20 cellular contexts compared by ENCODE assay signal in the genomic region with DNA sequence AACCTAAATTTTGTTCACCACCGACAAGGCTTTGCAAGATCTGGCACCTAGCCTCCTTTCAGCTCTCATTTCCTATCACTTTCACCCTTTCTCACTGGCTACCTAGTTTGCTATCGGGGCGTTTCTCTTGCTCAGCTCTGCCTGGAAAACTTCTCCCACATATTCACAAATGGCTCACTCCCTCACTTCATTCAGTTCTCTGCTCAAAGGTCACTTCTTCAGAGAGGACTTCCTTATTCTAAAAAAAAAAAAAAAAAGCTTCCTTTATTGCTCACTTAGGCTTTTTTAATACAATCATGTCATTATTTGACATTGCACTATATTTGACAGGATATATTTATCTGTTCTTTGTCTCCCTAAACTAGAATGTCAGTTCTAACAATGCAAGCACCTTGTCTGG. TPM values are rescaled to one million over a fixed set of nuclear protein-coding genes. Genes with fewer than 3 reads are reported as not detected.
DNase-seq lines count a peak whose midpoint lies in the region; ATAC-seq and TF ChIP-seq lines count a peak whose summit lies in the region.
"Had no signal": no experiment of that assay in that cellular context is flagged by ENCODE, and none has a peak within 500 bp of the region (broad histone marks: within the 10 kb centered on the region; RNA-seq: fewer than 3 reads in every experiment).

No MANE protein-coding gene starts in this region.

- H3K27ac ChIP-seq in PC-9: no peak overlapping the region
- H3K27ac ChIP-seq in colonic mucosa: peak overlapping the region; percentile 61
- H3K27ac ChIP-seq in substantia nigra (ENCODE audit: low read depth, low read length, poor library complexity, severe bottlenecking): no peak overlapping the region
- H3K27ac ChIP-seq in CD8-positive, alpha-beta memory T cell (ENCODE audit: low read depth, low read length): no peak overlapping the region
- H3K27ac ChIP-seq: ascending aorta, esophagus squamous epithelium, thoracic aorta had no signal

- peak overlapping the region; percentile 13 for H3K27ac Mint-ChIP-seq in activated CD8-positive, alpha-beta memory T cell treated with anti-CD3 and anti-CD28 coated beads, Interleukin-2, amount 10 ng/mL, durations not matched to agents 7 days and 5 days
- H3K27ac Mint-ChIP-seq in type B pancreatic cell: no peak overlapping the region
- peak overlapping the region in 2 of 7 donors; percentile 4 to 31 for H3K27ac Mint-ChIP-seq in CD14-positive monocyte
- H3K27ac Mint-ChIP-seq in CD8-positive, alpha-beta memory T cell: peak overlapping the region in 1 of 8 donors; percentile 52
- H3K27ac Mint-ChIP-seq: mesothelial cell of epicardium had no signal

- TF ChIP-seq CTCF in PC-9 (conservative IDR thresholded peaks at IDR 0.05) (no peak), colonic mucosa (IDR thresholded peaks at IDR 0.05) (no peak), type B pancreatic cell (conservative IDR thresholded peaks at IDR 0.05) (no peak), CD14-positive monocyte (IDR thresholded peaks at IDR 0.05) (no peak)

- peak overlapping the region; percentile 27 for H3K4me3 Mint-ChIP-seq in activated CD8-positive, alpha-beta memory T cell treated with anti-CD3 and anti-CD28 coated beads, Interleukin-2, amount 10 ng/mL, durations not matched to agents 7 days and 5 days
- H3K4me3 Mint-ChIP-seq in type B pancreatic cell (peak overlapping the region; percentile 40), CD14-positive monocyte (peak overlapping the region in 1 of 2 donors; percentile 51)
- H3K4me3 Mint-ChIP-seq in CD8-positive, alpha-beta memory T cell: peak overlapping the region in 2 of 7 donors; percentile 10 to 53
- H3K4me3 Mint-ChIP-seq: mesothelial cell of epicardium had no signal

- no peaks in the 10 kb centered on the region for H3K9me3 ChIP-seq in PC-9 (ENCODE audit: insufficient read depth, low read depth)
- no peaks in the 10 kb centered on the region for H3K9me3 ChIP-seq in colonic mucosa
- H3K9me3 ChIP-seq in CD8-positive, alpha-beta memory T cell (ENCODE audit: low read length): no peaks in the 10 kb centered on the region
- H3K9me3 ChIP-seq: ascending aorta, esophagus squamous epithelium, thoracic aorta had no signal

- H3K4me3 ChIP-seq in PC-9 (no peak overlapping the region), colonic mucosa (no peak overlapping the region)
- H3K4me3 ChIP-seq in CD8-positive, alpha-beta memory T cell (ENCODE audit: low read length): no peak overlapping the region
- H3K4me3 ChIP-seq: ascending aorta, esophagus squamous epithelium, thoracic aorta had no signal

- peaks cover 23% of the 10 kb centered on the region for H3K79me2 ChIP-seq in PC-9 (ENCODE audit: low read depth)

- H3K4me1 Mint-ChIP-seq in activated CD8-positive, alpha-beta memory T cell treated with anti-CD3 and anti-CD28 coated beads, Interleukin-2, amount 10 ng/mL, durations not matched to agents 7 days and 5 days: peaks cover 32% of the 10 kb centered on the region
- H3K4me1 Mint-ChIP-seq in type B pancreatic cell (ENCODE audit: unreplicated experiment) (peaks cover 5% of the 10 kb centered on the region), CD14-positive monocyte (peaks cover 28% of the 10 kb centered on the region)
- H3K4me1 Mint-ChIP-seq in CD8-positive, alpha-beta memory T cell: peaks cover 26 to 45% (median 34%) of the 10 kb centered on the region in 3 donors

- peak overlapping the region; percentile 55 for H3K4me2 ChIP-seq in PC-9

- no peaks in the 10 kb centered on the region for H3K9me2 ChIP-seq in PC-9 (ENCODE audit: insufficient read depth)

- peaks cover 3% of the 10 kb centered on the region for H3K36me3 Mint-ChIP-seq in activated CD8-positive, alpha-beta memory T cell treated with anti-CD3 and anti-CD28 coated beads, Interleukin-2, amount 10 ng/mL, durations not matched to agents 7 days and 5 days
- H3K36me3 Mint-ChIP-seq in type B pancreatic cell: no peaks in the 10 kb centered on the region
- H3K36me3 Mint-ChIP-seq in CD14-positive monocyte: peaks cover 0 to 3% of the 10 kb centered on the region in 2 donors
- peaks cover 0 to 12% (median 9%) of the 10 kb centered on the region in 3 donors for H3K36me3 Mint-ChIP-seq in CD8-positive, alpha-beta memory T cell

- CTCF ChIA-PET in activated CD8-positive, alpha-beta memory T cell treated with anti-CD3 and anti-CD28 coated beads, Interleukin-2, amount 10 ng/mL, durations not matched to agents 7 days and 5 days (lab: Charles Lee): interaction anchor here (1.1 kb wide), 1 partner anchor 1424 kb away, joined by 3 read pairs; no protein-coding TSS in a partner anchor
- CTCF ChIA-PET in PC-9 (lab: Charles Lee): interaction anchor here (0.7 kb wide), 1 partner anchor 10 kb away, joined by 3 read pairs; no protein-coding TSS in a partner anchor
- CTCF ChIA-PET in CD8-positive, alpha-beta memory T cell (lab: Charles Lee): no interaction called here

- peaks cover 12% of the 10 kb centered on the region for H3K27me3 Mint-ChIP-seq in activated CD8-positive, alpha-beta memory T cell treated with anti-CD3 and anti-CD28 coated beads, Interleukin-2, amount 10 ng/mL, durations not matched to agents 7 days and 5 days
- H3K27me3 Mint-ChIP-seq in type B pancreatic cell (peaks cover 4% of the 10 kb centered on the region), CD14-positive monocyte (ENCODE audit: low read depth in 3 of 3) (peaks cover 4 to 10% (median 8%) of the 10 kb centered on the region in 3 donors)
- peaks cover 8 to 28% of the 10 kb centered on the region in 2 donors for H3K27me3 Mint-ChIP-seq in CD8-positive, alpha-beta memory T cell

- no peak for DNase-seq in activated CD8-positive, alpha-beta memory T cell treated with anti-CD3 and anti-CD28 coated beads, Interleukin-2, amount 10 ng/mL, durations not matched to agents 7 days and 5 days
- DNase-seq in activated CD8-positive, alpha-beta memory T cell treated with anti-CD3 and anti-CD28 coated beads, Interleukin-2, amount 50 U/mL, for 4 hours: no peak
- no peak for DNase-seq in PC-9
- peak; percentile 29 for DNase-seq in colonic mucosa
- no peak for DNase-seq in type B pancreatic cell (ENCODE audit: extremely low spot score, unreplicated experiment)
- DNase-seq in CD14-positive monocyte (ENCODE audit: low spot score): no peak
- DNase-seq in substantia nigra (lab: John Stamatoyannopoulos, UW): no peak
- DNase-seq in CD8-positive, alpha-beta memory T cell: no peak
- DNase-seq: activated naive CD4-positive, alpha-beta T cell; dermis blood vessel endothelial cell; esophagus squamous epithelium; NCI-H146; NCI-H446 treated with DMSO at 0.1 percent for 48 hours; occipital lobe; stimulated activated CD4-positive, alpha-beta T cell treated with anti-CD3 and anti-CD28 coated beads, Interleukin-4, amount 100 ng/mL, for 1 hour; T-helper 1 cell had no signal

- no peak for ATAC-seq in activated CD8-positive, alpha-beta memory T cell treated with anti-CD3 and anti-CD28 coated beads, Interleukin-2, amount 10 ng/mL, durations not matched to agents 7 days and 5 days
- ATAC-seq: activated CD4-positive, CD25-positive, alpha-beta regulatory T cell treated with anti-CD3 and anti-CD28 coated beads, Interleukin-2, amount 50 U/mL, for 24 hours had no signal

- no peaks in the 10 kb centered on the region for H4K20me1 ChIP-seq in PC-9 (ENCODE audit: insufficient read depth)

- H3K4me1 ChIP-seq in PC-9 (replicated peaks; ENCODE audit: insufficient read depth) (peaks cover 26% of the 10 kb centered on the region; the same call in 1 of the 2 replicates), colonic mucosa (no peaks in the 10 kb centered on the region)
- peaks cover 17% of the 10 kb centered on the region for H3K4me1 ChIP-seq in CD8-positive, alpha-beta memory T cell (ENCODE audit: insufficient read depth, low read length)

- intact Hi-C loops in PC-9 (cut with micrococcal nuclease; ENCODE audit: unreplicated experiment): no loop called here
- intact Hi-C loops in colonic mucosa (cut with DNase I): no loop called here
- intact Hi-C loops in CD14-positive monocyte (cut with micrococcal nuclease): loop anchor here in 1 of 2 donors (10.0 kb wide), 1 partner anchor 358 kb away; a partner anchor contains a TSS

- H3K9ac ChIP-seq in colonic mucosa (ENCODE audit: low read depth in 2 of 2, low read length in 2 of 2): peak overlapping the region in 1 of 2 donors; percentile 51

- no peaks in the 10 kb centered on the region for H3K9me3 Mint-ChIP-seq in activated CD8-positive, alpha-beta memory T cell treated with anti-CD3 and anti-CD28 coated beads, Interleukin-2, amount 10 ng/mL, durations not matched to agents 7 days and 5 days (ENCODE audit: low read depth)
- H3K9me3 Mint-ChIP-seq in type B pancreatic cell: no peaks in the 10 kb centered on the region
- peaks cover 0 to 4% (median 0%) of the 10 kb centered on the region in 7 donors for H3K9me3 Mint-ChIP-seq in CD14-positive monocyte
- H3K9me3 Mint-ChIP-seq in CD8-positive, alpha-beta memory T cell: peaks cover 0 to 6% (median 0%) of the 10 kb centered on the region in 5 donors
- H3K9me3 Mint-ChIP-seq: mesothelial cell of epicardium had no signal

- no TSS peak for BruUV-seq in PC-9 (replicated peaks; lab: Mats Ljungman, UMichigan)

- peaks cover 7% of the 10 kb centered on the region; the same call in 1 of the 2 replicates for H3F3A ChIP-seq in PC-9 (ENCODE audit: insufficient read depth, low read depth)

- H3K27me3 ChIP-seq in PC-9 (ENCODE audit: insufficient read depth, low read depth) (no peaks in the 10 kb centered on the region; the same call in 1 of the 2 replicates), colonic mucosa (no peaks in the 10 kb centered on the region)
- H3K27me3 ChIP-seq in CD8-positive, alpha-beta memory T cell (ENCODE audit: insufficient read depth, low read length, poor library complexity, severe bottlenecking): no peaks in the 10 kb centered on the region
- H3K27me3 ChIP-seq: ascending aorta had no signal

- H3K36me3 ChIP-seq in PC-9 (ENCODE audit: low read depth): no peaks in the 10 kb centered on the region
- no peaks in the 10 kb centered on the region for H3K36me3 ChIP-seq in colonic mucosa
- H3K36me3 ChIP-seq in CD8-positive, alpha-beta memory T cell (ENCODE audit: insufficient read depth, low read length): no peaks in the 10 kb centered on the region
- H3K36me3 ChIP-seq: ascending aorta, esophagus squamous epithelium, thoracic aorta had no signal

- POLR2A ChIA-PET in PC-9 (lab: Charles Lee; ENCODE audit: unreplicated experiment): no interaction called here
- POLR2A ChIA-PET in CD8-positive, alpha-beta memory T cell (lab: Charles Lee): no interaction called here

- H2AFZ ChIP-seq in PC-9: no peak overlapping the region; the same call in 1 of the 2 replicates

RNA-seq across cellular contexts. Expression of a gene that starts 2.0 kb away (rescaled TPM):
- 10 to 100 TPM; 47.7 to 61.2 TPM for total RNA-seq in activated CD8-positive, alpha-beta memory T cell treated with anti-CD3 and anti-CD28 coated beads, Interleukin-2, amount 10 ng/mL, durations not matched to agents 7 days and 5 days
- total RNA-seq in PC-9 (2021): 19.0 and 29.0 TPM in 2 replicates
- total RNA-seq in colonic mucosa: 10 to 100 TPM; 50.7 to 54.8 TPM
- total RNA-seq in type B pancreatic cell (ENCODE audit: low replicate concordance): 33.7 and 38.5 TPM in 2 replicates
- 10 to 100 TPM; 29.7 to 32.2 TPM for polyA plus RNA-seq in CD14-positive monocyte
- total RNA-seq in CD8-positive, alpha-beta memory T cell: 10 to 100 TPM; 46.4 to 50.9 TPM
- 23.8 TPM for polyA plus RNA-seq in CD8-positive, alpha-beta memory T cell

RNA-seq across cellular contexts. Expression of a gene that starts 10.3 kb away (rescaled TPM):
- under 1 TPM; 0.28 to 0.76 TPM for total RNA-seq in activated CD8-positive, alpha-beta memory T cell treated with anti-CD3 and anti-CD28 coated beads, Interleukin-2, amount 10 ng/mL, durations not matched to agents 7 days and 5 days
- total RNA-seq in PC-9 (2021) (0.65 and 1.1 TPM in 2 replicates), colonic mucosa (1 to 10 TPM; 1.8 to 2.1 TPM), type B pancreatic cell (ENCODE audit: low replicate concordance) (2.4 and 6.9 TPM in 2 replicates)
- 1 to 10 TPM in 1 of 2 donors, under 1 TPM in 1; 0.59 to 1.4 TPM for polyA plus RNA-seq in CD14-positive monocyte
- total RNA-seq in CD8-positive, alpha-beta memory T cell: under 1 TPM; 0.38 to 0.92 TPM
- 0.25 TPM for polyA plus RNA-seq in CD8-positive, alpha-beta memory T cell
- total RNA-seq: ascending aorta had no signal
